ENCODE assay signal across 28 cellular contexts in the genomic region with DNA sequence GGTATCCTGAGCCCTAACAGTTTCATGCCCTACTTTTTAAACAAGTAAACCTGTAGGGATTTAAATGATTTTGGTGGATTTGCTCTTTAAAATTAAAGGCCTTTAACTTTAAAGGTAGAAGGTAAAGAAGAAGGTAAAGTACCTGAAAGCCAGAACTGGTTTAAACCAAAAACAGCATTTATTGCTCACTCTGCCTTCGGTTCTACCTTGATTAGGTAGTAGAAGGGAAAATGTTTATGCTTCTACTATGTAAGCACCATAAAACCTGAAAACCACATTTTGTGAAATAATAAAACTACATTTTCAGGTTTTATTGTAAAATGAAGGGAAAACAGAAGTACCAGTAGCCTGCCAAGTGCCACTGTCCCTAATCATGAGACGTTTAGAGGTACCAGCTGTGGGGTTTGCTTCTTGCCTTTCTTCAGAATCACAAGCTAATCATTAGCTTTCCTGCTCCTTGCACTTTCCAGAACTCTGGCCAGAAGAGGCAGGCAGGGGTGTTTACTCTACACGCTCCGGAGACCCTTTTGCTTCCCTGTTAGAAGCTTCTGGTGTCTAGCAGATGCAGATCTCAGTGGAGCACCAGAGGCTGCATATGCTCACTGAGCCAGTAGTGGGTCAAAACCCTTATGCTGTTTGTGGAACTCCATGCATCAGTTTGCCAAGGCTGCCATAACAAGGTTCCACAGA. TPM values are rescaled to one million over a fixed set of nuclear protein-coding genes. Genes with fewer than 3 reads are reported as not detected.
A peak's percentile ranks its signal among the peaks of the same experiment; 100 is the strongest.
DNase-seq lines count a peak whose midpoint lies in the region; ATAC-seq, FAIRE-seq and TF ChIP-seq lines count a peak whose summit lies in the region.
"Had no signal": no experiment of that assay in that cellular context is flagged by ENCODE, and none has a peak within 500 bp of the region (broad histone marks: within the 10 kb centered on the region; RNA-seq: fewer than 3 reads in every experiment).

No MANE protein-coding gene starts in this region.

- no peak overlapping the region for H3K4me2 ChIP-seq in HepG2 (ENCODE audit: low read depth, low read length)
- H3K4me2 ChIP-seq in mesenchymal stem cell (ENCODE audit: low read length, poor library complexity, severe bottlenecking): peak overlapping the region; percentile 16
- H3K4me2 ChIP-seq: KMS-11, PC-9 had no signal

- H3K27ac ChIP-seq in HepG2 (ENCODE audit: extremely low read length, insufficient read depth, low read length) (no peak overlapping the region), right lobe of liver (no peak overlapping the region), mesenchymal stem cell (ENCODE audit: low read length, poor library complexity, severe bottlenecking) (no peak overlapping the region), pancreas (peak overlapping the region in 3 of 4 donors; percentile 22 to 44 (median 28))
- H3K27ac ChIP-seq: 22Rv1, C4-2B, KMS-11, PC-9 had no signal

- POLR2A ChIA-PET in HepG2 (lab: Yijun Ruan, JAX): interaction anchor here (1.1 kb wide), 1 partner anchor 14 kb away, joined by 3 read pairs; no protein-coding TSS in a partner anchor
- POLR2A ChIA-PET in naive thymus-derived CD8-positive, alpha-beta T cell (lab: Charles Lee): no interaction called here

- no peak overlapping the region for H2BK15ac ChIP-seq in mesenchymal stem cell (ENCODE audit: low read depth, poor library complexity, severe bottlenecking)

- H3K9ac ChIP-seq in HepG2 (ENCODE audit: insufficient read depth, low read depth, low read length) (no peak overlapping the region; the same call in 1 of the 2 replicates), mesenchymal stem cell (ENCODE audit: low read length) (no peak overlapping the region)
- H3K9ac ChIP-seq: KMS-11 had no signal

- CTCF ChIA-PET in HepG2 (lab: Yijun Ruan, JAX; ENCODE audit: low intra/inter-chr PET ratio, low total read pairs): no interaction called here

- H2BK120ac ChIP-seq in mesenchymal stem cell (ENCODE audit: low read depth, low read length): no peak overlapping the region

- no peak overlapping the region for H2BK12ac ChIP-seq in mesenchymal stem cell (ENCODE audit: low read length in 2 of 2)

- WGBS in HepG2 (ENCODE audit: low lambda C conversion rate): 59% methylated on average over 4 of the region's 4 CpGs
- whole genome bisulfite sequencing in right lobe of liver (ENCODE audit: insufficient coverage, low coverage, low lambda C conversion rate, missing lambda C conversion rate): 83% methylated on average over 4 of the region's 4 CpGs
- WGBS in mesenchymal stem cell: 92% methylated on average over 3 of the region's 4 CpGs
- 34 to 36% methylated on average over 4 of the region's 4 CpGs for WGBS in pancreas, 2 donors

- H3K79me1 ChIP-seq in mesenchymal stem cell (replicated peaks; ENCODE audit: low read length, poor library complexity, severe bottlenecking): peaks cover 16% of the 10 kb centered on the region

- H4K20me1 ChIP-seq in HepG2 (ENCODE audit: insufficient read depth, low read length): no peaks in the 10 kb centered on the region

- H2AK5ac ChIP-seq in mesenchymal stem cell (ENCODE audit: low read length, severe bottlenecking): no peak overlapping the region

- peaks cover 17% of the 10 kb centered on the region for H3K4me1 ChIP-seq in HepG2 (ENCODE audit: insufficient read depth, low read length)
- H3K4me1 ChIP-seq in right lobe of liver: no peaks in the 10 kb centered on the region
- peaks cover 7% of the 10 kb centered on the region for H3K4me1 ChIP-seq in mesenchymal stem cell (ENCODE audit: control insufficient read depth, insufficient read depth, low read depth, low read length)
- peaks cover 6 to 10% (median 9%) of the 10 kb centered on the region in 3 donors for H3K4me1 ChIP-seq in pancreas

- TF ChIP-seq EP300 in HepG2 (IDR thresholded peaks at IDR 0.05; ENCODE audit: low read depth in 2 of 2, low read length in 2 of 2): no peak
- TF ChIP-seq EP300 in HepG2 (CRISPR knock-in tag; IDR thresholded peaks at IDR 0.05; ENCODE audit: borderline replicate concordance): no peak

- H2AFZ ChIP-seq in HepG2 (ENCODE audit: low read length): no peak overlapping the region
- no peak overlapping the region for H2AFZ ChIP-seq in mesenchymal stem cell (ENCODE audit: low read depth, low read length)
- H2AFZ ChIP-seq: PC-9 had no signal

- H3K27ac Mint-ChIP-seq in naive thymus-derived CD8-positive, alpha-beta T cell: peak overlapping the region in 2 of 10 donors; percentile 57 to 60
- H3K27ac Mint-ChIP-seq: B cell had no signal

- H3K9me3 Mint-ChIP-seq in naive thymus-derived CD8-positive, alpha-beta T cell: peaks cover 0 to 2% (median 0%) of the 10 kb centered on the region in 9 donors
- H3K9me3 Mint-ChIP-seq: CD8-positive, alpha-beta T cell had no signal

- no peak for TF ChIP-seq RAD21 in HepG2 (CRISPR knock-in tag; IDR thresholded peaks at IDR 0.05)

- TF ChIP-seq POLR2A in HepG2 (IDR thresholded peaks at IDR 0.05; ENCODE audit: insufficient read depth in 1 of 2, low read depth in 2 of 2, low read length in 2 of 2) (no peak), right lobe of liver (IDR thresholded peaks at IDR 0.05) (no peak)

- H3K4me3 Mint-ChIP-seq in naive thymus-derived CD8-positive, alpha-beta T cell: no peak overlapping the region
- H3K4me3 Mint-ChIP-seq: B cell; CD8-positive, alpha-beta T cell had no signal

- H4K8ac ChIP-seq in mesenchymal stem cell (ENCODE audit: low read length): no peak overlapping the region

- H3K9me3 ChIP-seq in HepG2 (ENCODE audit: low read length): no peaks in the 10 kb centered on the region
- no peaks in the 10 kb centered on the region for H3K9me3 ChIP-seq in right lobe of liver
- no peaks in the 10 kb centered on the region for H3K9me3 ChIP-seq in mesenchymal stem cell (ENCODE audit: control insufficient read depth, low read length)
- no peaks in the 10 kb centered on the region for H3K9me3 ChIP-seq in pancreas
- H3K9me3 ChIP-seq: Caco-2 had no signal

- no peaks in the 10 kb centered on the region for H3K79me2 ChIP-seq in HepG2 (ENCODE audit: insufficient read depth, low read length)

- in situ Hi-C loops in HepG2 (cut with HindIII; ENCODE audit: extremely low pct_ligation_motif_present, low pct_unique_long_range_greater_than_20kb): no loop called here

- DNase-seq in HepG2 (ENCODE audit: low spot score) (no peak), right lobe of liver (no peak), mesenchymal stem cell (no peak), pancreas (peak in 2 of 6 donors; percentile 14 to 35), DMS153 (lab: John Stamatoyannopoulos, UW) (no peak)
- DNase-seq in activated effector memory CD4-positive, alpha-beta T cell treated with anti-CD3 and anti-CD28 coated beads, Interleukin-2, amount 50 U/mL, for 16 hours: no peak
- no peak for DNase-seq in naive thymus-derived CD8-positive, alpha-beta T cell
- DNase-seq: Caco-2; CD8-positive, alpha-beta T cell; DMS79; EL; GDM1; HCEC 1CT; IMR-90; NCI-H1048; NCI-H1417; NCI-H1694; NCI-H2029 treated with DMSO at 0.1 percent for 48 hours; NCI-H2227 treated with DMSO at 0.1 percent for 48 hours; NCI-H526 treated with DMSO at 0.1 percent for 48 hours; PC-9; Right ventricle myocardium superior had no signal

- no peak overlapping the region for H3K23ac ChIP-seq in mesenchymal stem cell (ENCODE audit: low read length in 2 of 2)

- no peak overlapping the region for H3K4ac ChIP-seq in mesenchymal stem cell (ENCODE audit: low read depth in 1 of 2, low read length in 2 of 2)

- H3K4me3 ChIP-seq in HepG2 (replicated peaks in 1 of 3; ENCODE audit: insufficient read depth in 1 of 3, low read depth in 2 of 3, low read length in 3 of 3) (no peak overlapping the region), right lobe of liver (no peak overlapping the region), mesenchymal stem cell (ENCODE audit: insufficient read depth in 1 of 2, low read depth in 1 of 2, low read length in 2 of 2) (no peak overlapping the region), pancreas (no peak overlapping the region)
- H3K4me3 ChIP-seq: GM12878, PC-9 had no signal

- peaks cover 2 to 14% (median 6%) of the 10 kb centered on the region in 3 donors for H3K36me3 Mint-ChIP-seq in naive thymus-derived CD8-positive, alpha-beta T cell

- no peak overlapping the region for H3K18ac ChIP-seq in mesenchymal stem cell (ENCODE audit: low read depth in 1 of 2, low read length in 2 of 2)

- no peaks in the 10 kb centered on the region for H3K27me3 Mint-ChIP-seq in naive thymus-derived CD8-positive, alpha-beta T cell
- H3K27me3 Mint-ChIP-seq: B cell had no signal

- H3K36me3 ChIP-seq in HepG2 (replicated peaks in 1 of 2; ENCODE audit: control insufficient read depth in 1 of 2, insufficient read depth in 2 of 2, low read length in 2 of 2) (peaks cover 2 to 9% of the 10 kb centered on the region in 2 experiments; a peak in 4 of 5 replicates), right lobe of liver (no peaks in the 10 kb centered on the region), mesenchymal stem cell (ENCODE audit: control insufficient read depth in 1 of 2, insufficient read depth in 2 of 2, low read depth in 1 of 2, low read length in 2 of 2) (no peaks in the 10 kb centered on the region), pancreas (no peaks in the 10 kb centered on the region)

- BruUV-seq in HepG2 (replicated peaks; lab: Mats Ljungman, UMichigan): no TSS peak

- no peak overlapping the region for H4K91ac ChIP-seq in mesenchymal stem cell (ENCODE audit: low read length)

- H3K4me1 Mint-ChIP-seq in naive thymus-derived CD8-positive, alpha-beta T cell: peaks cover 13 to 56% (median 31%) of the 10 kb centered on the region in 4 donors
- H3K4me1 Mint-ChIP-seq: B cell had no signal

- TF ChIP-seq CTCF in HepG2 (CRISPR knock-in tag; IDR thresholded peaks at IDR 0.05): no peak
- no peak for TF ChIP-seq CTCF in right lobe of liver (IDR thresholded peaks at IDR 0.05)
- TF ChIP-seq CTCF in pancreas (IDR thresholded peaks at IDR 0.05): no peak

- ATAC-seq in HepG2: peak; percentile 77
- ATAC-seq in right lobe of liver: no peak
- peak; percentile 75 to 94 (median 84) for ATAC-seq in pancreas
- no peak for ATAC-seq in naive thymus-derived CD8-positive, alpha-beta T cell
- ATAC-seq: CD8-positive, alpha-beta T cell; GM12878 had no signal

- H3K27me3 ChIP-seq in HepG2 (ENCODE audit: control insufficient read depth in 1 of 2, insufficient read depth in 2 of 2, low read length in 2 of 2) (no peaks in the 10 kb centered on the region), right lobe of liver (no peaks in the 10 kb centered on the region), mesenchymal stem cell (ENCODE audit: control insufficient read depth in 1 of 2, insufficient read depth in 1 of 2, low read length in 2 of 2) (no peaks in the 10 kb centered on the region), pancreas (no peaks in the 10 kb centered on the region)

- no peak for FAIRE-seq in HepG2 (lab: Jason Lieb, UNC)
- FAIRE-seq in pancreas (lab: Jason Lieb, UNC): no peak
- FAIRE-seq: GM12878, H1 had no signal

- H3K14ac ChIP-seq in mesenchymal stem cell (ENCODE audit: low read length in 2 of 2): no peak overlapping the region

- intact Hi-C loops in HepG2 (cut with micrococcal nuclease; ENCODE audit: unreplicated experiment): no loop called here
- intact Hi-C loops in right lobe of liver (cut with DNase I): no loop called here
- intact Hi-C loops in pancreas (cut with DNase I): no loop called here

- no peak overlapping the region for H2BK5ac ChIP-seq in mesenchymal stem cell (ENCODE audit: low read depth, low read length, poor library complexity, severe bottlenecking)

RNA-seq across cellular contexts. Expression of a gene that starts 33.3 kb away (rescaled TPM):
- total RNA-seq in HepG2 (2016; rRNA removed; fragmentation: Illumina TruSeq; extraction: Trizol) (23.9 and 31.6 TPM in 2 replicates), right lobe of liver (1 to 10 TPM; 2.2 to 4.8 (median 3.2) TPM), pancreas (10 to 100 TPM in 4 of 6 donors, 1 to 10 TPM in 2; 8.5 to 11.4 (median 10.3) TPM)
- 12.9 and 13.3 TPM in 2 replicates for total RNA-seq in HepG2 (2016; cell fraction: cytosol; rRNA removed; fragmentation: Illumina TruSeq; extraction: Trizol; ENCODE audit: low read depth)
- total RNA-seq in HepG2 (2016; cell fraction: insoluble cytoplasmic fraction; rRNA removed; fragmentation: Illumina TruSeq; extraction: Trizol): 23.0 and 31.5 TPM in 2 replicates
- total RNA-seq in HepG2 (2016; cell fraction: membrane; rRNA removed; fragmentation: Illumina TruSeq; extraction: Trizol): 25.6 and 26.4 TPM in 2 replicates
- 14.1 and 18.1 TPM in 2 replicates for total RNA-seq in HepG2 (2016; cell fraction: nucleus; rRNA removed; fragmentation: Illumina TruSeq; extraction: Trizol)
- polyA plus RNA-seq in HepG2 (2011; rRNA removed) (13.3 and 13.7 TPM in 2 replicates), pancreas (10 to 100 TPM; 10.0 to 15.4 TPM)
- polyA plus RNA-seq in HepG2 (2011; cell fraction: cytosol; rRNA removed): 12.9 and 13.4 TPM in 2 replicates
- polyA plus RNA-seq in HepG2 (2011; cell fraction: nucleus; rRNA removed): 6.1 and 9.3 TPM in 2 replicates
- polyA plus RNA-seq in HepG2 (2012): 21.5 and 22.6 TPM in 2 replicates
- 23.8 and 26.4 TPM in 2 replicates for polyA plus RNA-seq in HepG2 (2016; cell fraction: cytosol; fragmentation: Illumina TruSeq; extraction: Trizol; ENCODE audit: low read depth)
- polyA plus RNA-seq in HepG2 (2016; cell fraction: insoluble cytoplasmic fraction; fragmentation: Illumina TruSeq; extraction: Trizol; ENCODE audit: low read depth): 50.9 and 54.3 TPM in 2 replicates
- 31.6 and 32.5 TPM in 2 replicates for polyA plus RNA-seq in HepG2 (2016; cell fraction: membrane; fragmentation: Illumina TruSeq; extraction: Trizol; ENCODE audit: low read depth)
- 37.5 and 37.9 TPM in 2 replicates for polyA plus RNA-seq in HepG2 (2016; cell fraction: nucleus; fragmentation: Illumina TruSeq; extraction: Trizol; ENCODE audit: insufficient read depth, low read depth)
- polyA minus RNA-seq in HepG2 (2011; rRNA and poly(A)+ RNA removed; ENCODE audit: low replicate concordance): 8.2 and 8.9 TPM in 2 replicates
- 7.5 and 8.7 TPM in 2 replicates for polyA minus RNA-seq in HepG2 (2011; cell fraction: cytosol; rRNA and poly(A)+ RNA removed)
- 10.8 and 12.0 TPM in 2 replicates for polyA minus RNA-seq in HepG2 (2011; cell fraction: nucleus; rRNA and poly(A)+ RNA removed)
- polyA plus RNA-seq in mesenchymal stem cell (2013, experiment 1 of 2): 5.9 TPM
- 6.0 TPM for polyA plus RNA-seq in mesenchymal stem cell (2013, experiment 2 of 2)
- 10 to 100 TPM; 31.6 to 31.8 TPM for total RNA-seq in naive thymus-derived CD8-positive, alpha-beta T cell
- 10 to 100 TPM; 59.7 to 72.8 (median 64.9) TPM for polyA plus RNA-seq in naive thymus-derived CD8-positive, alpha-beta T cell

Comparison
In these comparisons a context has a peak if more than half of its experiments do, and no peak if none do; other contexts are left out.
1. ATAC-seq: peak in HepG2 (single experiment) and pancreas (4 of 4); none in right lobe of liver (0 of 4) and naive thymus-derived CD8-positive, alpha-beta T cell (0 of 2).
2. H3K27ac ChIP-seq: peak in pancreas (3 of 4); none in HepG2 (single experiment), right lobe of liver (0 of 3) and mesenchymal stem cell (single experiment).